ENCODE assay signal across 8 cellular contexts in the genomic region with DNA sequence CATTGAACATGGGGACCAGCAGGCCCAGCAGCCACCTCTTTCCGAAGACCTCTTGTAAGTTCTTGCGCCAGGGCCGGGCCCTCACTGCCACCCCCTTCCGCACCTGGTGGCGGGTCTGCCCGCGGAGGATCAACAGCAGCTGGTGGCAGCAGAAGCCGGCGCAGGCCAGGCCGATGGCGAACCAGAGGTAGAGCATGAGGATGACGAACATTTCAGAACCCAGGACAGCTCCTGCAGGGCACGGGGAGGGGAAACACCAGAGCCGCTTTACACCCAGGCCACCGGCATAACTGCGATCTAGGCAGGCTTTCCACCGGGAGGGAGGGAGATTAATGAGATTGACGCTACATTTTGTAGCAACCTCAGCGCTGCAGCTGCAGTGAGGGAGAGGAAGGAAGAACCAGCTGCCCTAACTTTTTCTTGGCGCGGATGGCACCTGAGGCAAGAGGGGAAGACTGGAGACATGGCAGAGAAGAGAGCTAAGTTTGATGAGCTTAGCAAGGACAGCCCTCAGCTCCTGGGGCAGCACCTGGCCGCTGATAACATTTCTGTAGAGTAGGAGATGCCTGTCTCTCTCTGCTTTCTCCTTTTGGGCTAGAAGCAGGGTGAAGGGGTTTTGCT. TPM values are rescaled to one million over a fixed set of nuclear protein-coding genes. Genes with fewer than 3 reads are reported as not detected.
DNase-seq lines count a peak whose midpoint lies in the region; ATAC-seq, FAIRE-seq and TF ChIP-seq lines count a peak whose summit lies in the region.

No MANE protein-coding gene starts in this region.

- H3K79me1 ChIP-seq in H9 (ENCODE audit: insufficient read depth, low read depth, low read length, poor library complexity, severe bottlenecking) = no peaks in the 10 kb centered on the region

- no peak overlapping the region for H3K4ac ChIP-seq in H9 (ENCODE audit: low read depth, low read length)

- H4K91ac ChIP-seq in H9 (ENCODE audit: insufficient read length, low read depth, low read length) = no peak overlapping the region

- H3T11ph ChIP-seq in H9 (ENCODE audit: low read length) = no peak overlapping the region

- no peak overlapping the region for H4K5ac ChIP-seq in H9 (ENCODE audit: insufficient read length, low read depth, low read length)

- no peaks in the 10 kb centered on the region for H3K79me2 ChIP-seq in H9 (ENCODE audit: insufficient read depth, low read length)
- no peaks in the 10 kb centered on the region for H3K79me2 ChIP-seq in astrocyte (ENCODE audit: insufficient read depth, low read length)

- H3K9ac ChIP-seq in H9 (ENCODE audit: extremely low read depth, insufficient read length, low read length) (no peak overlapping the region), astrocyte (ENCODE audit: low read length) (no peak overlapping the region)

- H3K4me1 Mint-ChIP-seq in H9 (peaks cover 6 to 8% of the 10 kb centered on the region in 2 experiments), astrocyte (ENCODE audit: low read depth, unreplicated experiment) (no peaks in the 10 kb centered on the region), CD14-positive monocyte (peaks cover 2% of the 10 kb centered on the region)
- peaks cover 16% of the 10 kb centered on the region for H3K4me1 Mint-ChIP-seq in stimulated activated memory B cell treated with anti-CD40 and anti-IgM and Interleukin-4, amounts not matched to agents 10 μg/mL and 1 μg/mL and 100 μg/mL, for 72 hours

- H3K56ac ChIP-seq in H9 (ENCODE audit: insufficient read length, low read depth, low read length) = no peak overlapping the region

- H3K27me3 ChIP-seq in H9 (ENCODE audit: insufficient read depth, low read length) (no peaks in the 10 kb centered on the region), astrocyte (ENCODE audit: insufficient read depth, low read length) (peaks cover 38% of the 10 kb centered on the region)

- no peaks in the 10 kb centered on the region for H3K4me1 ChIP-seq in H9 (ENCODE audit: insufficient read depth, low read length)
- peaks cover 2% of the 10 kb centered on the region for H3K4me1 ChIP-seq in astrocyte (ENCODE audit: insufficient read depth, low read length)

- TF ChIP-seq CTCF in H9 (conservative IDR thresholded peaks at IDR 0.05) = no peak
- TF ChIP-seq CTCF in astrocyte (IDR thresholded peaks at IDR 0.05; ENCODE audit: insufficient read depth, low read depth, low read length) = no peak
- TF ChIP-seq CTCF in CD14-positive monocyte (IDR thresholded peaks at IDR 0.05) = no peak

- no peak overlapping the region for H3K27ac ChIP-seq in H9 (ENCODE audit: insufficient read length, low read depth, low read length)
- no peak overlapping the region for H3K27ac ChIP-seq in astrocyte (ENCODE audit: low read depth, low read length)

- H2BK120ac ChIP-seq in H9 (ENCODE audit: low read depth, low read length, poor library complexity, severe bottlenecking) = no peak overlapping the region

- intact Hi-C loops in CD14-positive monocyte (cut with micrococcal nuclease) = no loop called here

- no peak overlapping the region for H3K23ac ChIP-seq in H9 (ENCODE audit: insufficient read length, low read depth, low read length)

- no peak overlapping the region for H2BK12ac ChIP-seq in H9 (ENCODE audit: insufficient read length, low read depth, low read length)

- H3K4me2 ChIP-seq in H9 (ENCODE audit: insufficient read depth, insufficient read length, low read length) (no peak overlapping the region), astrocyte (ENCODE audit: low read length) (no peak overlapping the region)

- no peaks in the 10 kb centered on the region for H3K9me3 ChIP-seq in H9 (ENCODE audit: control insufficient read depth, low read depth, low read length)
- no peaks in the 10 kb centered on the region for H3K9me3 ChIP-seq in astrocyte (ENCODE audit: insufficient read depth, low read depth, low read length)

- H2BK20ac ChIP-seq in H9 (ENCODE audit: low read depth, low read length, poor library complexity, severe bottlenecking) = no peak overlapping the region

- no peak overlapping the region for H3K27ac Mint-ChIP-seq in H9
- no peak overlapping the region for H3K27ac Mint-ChIP-seq in astrocyte (ENCODE audit: unreplicated experiment)
- no peak overlapping the region for H3K27ac Mint-ChIP-seq in stimulated activated memory B cell treated with anti-CD40 and anti-IgM and Interleukin-4, amounts not matched to agents 10 μg/mL and 1 μg/mL and 100 μg/mL, for 72 hours
- H3K27ac Mint-ChIP-seq in CD14-positive monocyte = peak overlapping the region in 1 of 7 donors; percentile 19

- WGBS in H9 (ENCODE audit: extremely low coverage, insufficient read length, low lambda C conversion rate) = no CpG with 5 or more reads among the region's 22 CpGs

- H3K4me3 Mint-ChIP-seq in H9 (no peak overlapping the region), astrocyte (ENCODE audit: unreplicated experiment) (no peak overlapping the region), CD14-positive monocyte (peak overlapping the region in 1 of 2 donors; percentile 22)
- H3K4me3 Mint-ChIP-seq in stimulated activated memory B cell treated with anti-CD40 and anti-IgM and Interleukin-4, amounts not matched to agents 10 μg/mL and 1 μg/mL and 100 μg/mL, for 72 hours = peak overlapping the region; percentile 3

- no peaks in the 10 kb centered on the region for H3K36me3 ChIP-seq in astrocyte (ENCODE audit: insufficient read depth, low read length)

- H3K36me3 Mint-ChIP-seq in H9 (ENCODE audit: insufficient read depth in 1 of 3, low read depth in 3 of 3) = peaks cover 8 to 43% (median 27%) of the 10 kb centered on the region in 3 experiments
- peaks cover 6% of the 10 kb centered on the region for H3K36me3 Mint-ChIP-seq in astrocyte (ENCODE audit: low read depth, unreplicated experiment)
- H3K36me3 Mint-ChIP-seq in stimulated activated memory B cell treated with anti-CD40 and anti-IgM and Interleukin-4, amounts not matched to agents 10 μg/mL and 1 μg/mL and 100 μg/mL, for 72 hours = no peaks in the 10 kb centered on the region
- H3K36me3 Mint-ChIP-seq in CD14-positive monocyte = peaks cover 0 to 1% of the 10 kb centered on the region in 2 donors

- H3K27me3 Mint-ChIP-seq in H9 (ENCODE audit: low read depth) (peaks cover 5% of the 10 kb centered on the region; the same call in 1 of the 2 replicates), astrocyte (ENCODE audit: low read depth, unreplicated experiment) (peaks cover 46% of the 10 kb centered on the region), CD14-positive monocyte (ENCODE audit: low read depth in 3 of 3) (peaks cover 57 to 60% (median 58%) of the 10 kb centered on the region in 3 donors)
- H3K27me3 Mint-ChIP-seq in stimulated activated memory B cell treated with anti-CD40 and anti-IgM and Interleukin-4, amounts not matched to agents 10 μg/mL and 1 μg/mL and 100 μg/mL, for 72 hours = peaks cover 71% of the 10 kb centered on the region

- H4K20me1 ChIP-seq in H9 (ENCODE audit: control insufficient read depth, insufficient read depth, insufficient read length) (no peaks in the 10 kb centered on the region), astrocyte (ENCODE audit: insufficient read depth, low read length) (peaks cover 5% of the 10 kb centered on the region)

- H3K9me3 Mint-ChIP-seq in H9 (no peaks in the 10 kb centered on the region), astrocyte (ENCODE audit: unreplicated experiment) (peaks cover 4% of the 10 kb centered on the region), CD14-positive monocyte (peaks cover 0 to 10% (median 0%) of the 10 kb centered on the region in 7 donors)
- no peaks in the 10 kb centered on the region for H3K9me3 Mint-ChIP-seq in stimulated activated memory B cell treated with anti-CD40 and anti-IgM and Interleukin-4, amounts not matched to agents 10 μg/mL and 1 μg/mL and 100 μg/mL, for 72 hours

- H3K23me2 ChIP-seq in H9 (ENCODE audit: insufficient read length, low read depth, low read length, poor library complexity, severe bottlenecking) = no peaks in the 10 kb centered on the region

- DNase-seq in AG08396 (ENCODE audit: low spot score) (peak; percentile 80), H9 (peak; percentile 92), RPMI8226 (peak; percentile 88), astrocyte (ENCODE audit: low read depth) (peak; percentile 41), left kidney (ENCODE audit: low read depth, low spot score) (peak; percentile 97), CD14-positive monocyte (ENCODE audit: low spot score) (no peak)

- H4K8ac ChIP-seq in H9 (replicated peaks; ENCODE audit: insufficient read length, low read depth, low read length) = no peak overlapping the region

- H3K18ac ChIP-seq in H9 (ENCODE audit: insufficient read length, low read depth, low read length) = no peak overlapping the region

- no peak overlapping the region for H2BK5ac ChIP-seq in H9 (ENCODE audit: insufficient read length, low read length)

- FAIRE-seq in astrocyte (lab: Jason Lieb, UNC) = no peak

- peak; percentile 72 for ATAC-seq in stimulated activated memory B cell treated with anti-CD40 and anti-IgM and Interleukin-4, amounts not matched to agents 10 μg/mL and 1 μg/mL and 100 μg/mL, for 72 hours
- ATAC-seq in HG02623 (IDR thresholded peaks at IDR 0.05; ENCODE audit: unreplicated experiment) = no peak

- no peak overlapping the region for H3K4me3 ChIP-seq in astrocyte (ENCODE audit: insufficient read depth, low read depth, low read length)

- no peak overlapping the region for H2AFZ ChIP-seq in H9 (ENCODE audit: low read length)
- no peak overlapping the region for H2AFZ ChIP-seq in astrocyte (ENCODE audit: low read depth, low read length)

- no peak overlapping the region for H2BK15ac ChIP-seq in H9 (ENCODE audit: low read depth, low read length)

- H2AK5ac ChIP-seq in H9 (ENCODE audit: insufficient read length, low read length) = no peak overlapping the region

- H3K14ac ChIP-seq in H9 (ENCODE audit: insufficient read depth, low read length) = no peak overlapping the region

RNA-seq across cellular contexts. Expression of a gene that starts 7.8 kb away (rescaled TPM):
- total RNA-seq in H9 (2021) = 11.3 and 11.9 TPM in 2 replicates
- total RNA-seq in astrocyte = 0.50 and 0.52 TPM in 2 replicates
- polyA plus RNA-seq in CD14-positive monocyte = not detected

RNA-seq across cellular contexts. Expression of a gene that starts 35.8 kb away (rescaled TPM):
- total RNA-seq in H9 (2021) (22.2 and 23.4 TPM in 2 replicates), astrocyte (16.7 and 20.2 TPM in 2 replicates)
- polyA plus RNA-seq in CD14-positive monocyte = 10 to 100 TPM in 1 of 2 donors, 1 to 10 TPM in 1; 4.4 to 11.2 TPM

RNA-seq across cellular contexts. Expression of a gene that starts 47.8 kb away (rescaled TPM):
- 1.7 and 2.2 TPM in 2 replicates for total RNA-seq in H9 (2021)
- 11.3 and 22.8 TPM in 2 replicates for total RNA-seq in astrocyte
- under 1 TPM in 1 of 2 donors, not detected in 1; 0.78 TPM for polyA plus RNA-seq in CD14-positive monocyte
